In the genomic region with DNA sequence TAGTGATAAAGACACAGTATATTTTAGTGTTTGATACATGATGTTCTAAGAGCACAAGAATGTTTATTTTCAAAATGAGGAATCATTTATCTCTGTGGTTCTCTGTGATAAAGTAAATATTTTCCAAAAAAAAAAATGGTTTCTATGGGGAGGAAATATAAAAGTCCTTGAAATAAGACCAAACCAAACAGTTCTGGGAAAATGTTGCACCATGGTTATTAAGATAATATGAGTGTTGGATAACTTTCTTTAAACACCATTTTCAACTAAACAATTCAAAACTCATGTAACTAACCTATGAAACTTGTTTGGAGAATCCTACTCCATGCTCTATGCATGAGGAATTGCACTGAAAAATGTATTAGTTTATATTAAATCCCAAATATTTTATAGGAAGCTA, we compare ENCODE assay signal across 17 cellular contexts.
DNase-seq lines count a peak whose midpoint lies in the region; ATAC-seq and TF ChIP-seq lines count a peak whose summit lies in the region.
"Had no signal": no experiment of that assay in that cellular context is flagged by ENCODE, and none has a peak within 500 bp of the region (broad histone marks: within the 10 kb centered on the region; RNA-seq: fewer than 3 reads in every experiment).

No MANE protein-coding gene starts in this region.

- H3K27ac ChIP-seq in IMR-90 (ENCODE audit: insufficient read depth, low read length) (peak overlapping the region; percentile 52; the same call in 1 of the 2 replicates), sigmoid colon (no peak overlapping the region)
- H3K27ac ChIP-seq: KMS-11 had no signal

- DNase-seq in IMR-90 (peak; percentile 43), astrocyte of the spinal cord (ENCODE audit: low read depth, low spot score) (peak; percentile 69), fibroblast of the aortic adventitia (ENCODE audit: low read depth) (peak; percentile 72), smooth muscle cell of the brain vasculature (ENCODE audit: low read depth, low spot score) (peak; percentile 57), sigmoid colon (no peak)
- DNase-seq: ACHN; BE2C; CD4-positive, alpha-beta memory T cell; NCI-H1092; NCI-H1694; NCI-H446 treated with DMSO at 0.1 percent for 48 hours; NCI-H774; SIG-M5 had no signal

- H3K79me1 ChIP-seq in IMR-90 (ENCODE audit: low read depth in 1 of 2, low read length in 2 of 2), result no peaks in the 10 kb centered on the region

- peak; percentile 61 for ATAC-seq in IMR-90 (ENCODE audit: low read depth)
- no peak for ATAC-seq in HG02938 (IDR thresholded peaks at IDR 0.05; ENCODE audit: unreplicated experiment)
- no peak for ATAC-seq in HG03469 (IDR thresholded peaks at IDR 0.05; ENCODE audit: unreplicated experiment)
- ATAC-seq: GM23338 had no signal

- H3K4me2 ChIP-seq in IMR-90 (ENCODE audit: low read depth, low read length), result no peak overlapping the region
- H3K4me2 ChIP-seq: GM23338, KMS-11 had no signal

- no peak for TF ChIP-seq RAD21 in IMR-90 (IDR thresholded peaks at IDR 0.05; ENCODE audit: low read length)

- dilution Hi-C loops in IMR-90 (cut with HindIII; ENCODE audit: low sequenced_read_pairs, unreplicated experiment), result no loop called here

- H3K56ac ChIP-seq in IMR-90 (ENCODE audit: extremely low read depth, insufficient read depth, low read length), result no peak overlapping the region

- H3K18ac ChIP-seq in IMR-90 (ENCODE audit: low read depth, low read length), result no peak overlapping the region

- H2BK120ac ChIP-seq in IMR-90 (ENCODE audit: low read depth, low read length), result no peak overlapping the region

- H3K36me3 ChIP-seq in IMR-90 (ENCODE audit: control insufficient read depth, insufficient read depth, low read length), result no peaks in the 10 kb centered on the region
- no peaks in the 10 kb centered on the region for H3K36me3 ChIP-seq in sigmoid colon
- H3K36me3 ChIP-seq: BE2C had no signal

- no peak overlapping the region for H3K23ac ChIP-seq in IMR-90 (ENCODE audit: low read depth, low read length)

- in situ Hi-C loops in IMR-90 (cut with MboI; ENCODE audit: low sequenced_read_pairs), result no loop called here
- in situ Hi-C loops in astrocyte of the spinal cord (cut with HindIII; ENCODE audit: low sequenced_read_pairs), result no loop called here

- H3K27me3 ChIP-seq in IMR-90 (ENCODE audit: control insufficient read depth, insufficient read depth, low read length) (no peaks in the 10 kb centered on the region), sigmoid colon (no peaks in the 10 kb centered on the region)
- H3K27me3 ChIP-seq: BE2C had no signal

- H3K9ac ChIP-seq in IMR-90 (ENCODE audit: low read depth, low read length), result no peak overlapping the region
- H3K9ac ChIP-seq: KMS-11 had no signal

- H2BK5ac ChIP-seq in IMR-90 (ENCODE audit: low read depth, low read length, poor library complexity, severe bottlenecking), result no peak overlapping the region

- H4K5ac ChIP-seq in IMR-90 (ENCODE audit: low read depth, low read length), result no peak overlapping the region

- no peak for TF ChIP-seq EP300 in sigmoid colon (IDR thresholded peaks at IDR 0.05)

- intact Hi-C loops in IMR-90 (cut with micrococcal nuclease) (no loop called here), sigmoid colon (cut with DNase I) (no loop called here)

- no peak overlapping the region for H3K14ac ChIP-seq in IMR-90 (replicated peaks; ENCODE audit: low read depth, low read length)

- H3K4me3 ChIP-seq in IMR-90 (ENCODE audit: insufficient read depth, low read depth, low read length) (no peak overlapping the region), astrocyte of the spinal cord (ENCODE audit: low read depth, low read length) (no peak overlapping the region), fibroblast of the aortic adventitia (ENCODE audit: low read depth, low read length) (no peak overlapping the region), sigmoid colon (no peak overlapping the region)
- H3K4me3 ChIP-seq: GM23338 had no signal

- no peak for TF ChIP-seq CTCF in IMR-90 (conservative IDR thresholded peaks at IDR 0.05; ENCODE audit: low read depth, low read length)
- no peak for TF ChIP-seq CTCF in astrocyte of the spinal cord (IDR thresholded peaks at IDR 0.05; ENCODE audit: low read depth, low read length)
- TF ChIP-seq CTCF in fibroblast of the aortic adventitia (IDR thresholded peaks at IDR 0.05; ENCODE audit: insufficient read depth, low read length), result no peak
- TF ChIP-seq CTCF in sigmoid colon (IDR thresholded peaks at IDR 0.05), result no peak

- TF ChIP-seq POLR2A in IMR-90 (IDR thresholded peaks at IDR 0.05; ENCODE audit: low read depth, low read length) (no peak), sigmoid colon (IDR thresholded peaks at IDR 0.05) (no peak)

- H4K8ac ChIP-seq in IMR-90 (ENCODE audit: low read depth in 2 of 2, low read length in 2 of 2), result no peak overlapping the region

- H4K91ac ChIP-seq in IMR-90 (ENCODE audit: insufficient read depth, low read depth, low read length), result no peak overlapping the region

- H2AK9ac ChIP-seq in IMR-90 (replicated peaks; ENCODE audit: low read depth, low read length, poor library complexity), result no peak overlapping the region

- H2AFZ ChIP-seq in IMR-90 (replicated peaks; ENCODE audit: low read length, poor library complexity), result no peak overlapping the region
- H2AFZ ChIP-seq: GM23338 had no signal

- H3K9me3 ChIP-seq in IMR-90 (ENCODE audit: control insufficient read depth, insufficient read depth, low read length) (no peaks in the 10 kb centered on the region), sigmoid colon (no peaks in the 10 kb centered on the region)
- H3K9me3 ChIP-seq: BE2C had no signal

- no peaks in the 10 kb centered on the region for H4K20me1 ChIP-seq in IMR-90 (ENCODE audit: insufficient read depth, low read length)

- no TSS peak for BruUV-seq in IMR-90 (replicated peaks; lab: Mats Ljungman, UMichigan)

- H3K4me1 ChIP-seq in IMR-90 (ENCODE audit: control insufficient read depth, insufficient read depth, low read length), result peaks cover 2% of the 10 kb centered on the region; the same call in 1 of the 2 replicates
- peaks cover 0 to 8% (median 3%) of the 10 kb centered on the region in 4 donors for H3K4me1 ChIP-seq in sigmoid colon
- H3K4me1 ChIP-seq: BE2C had no signal

- no peak overlapping the region for H2BK20ac ChIP-seq in IMR-90 (ENCODE audit: low read depth, low read length)

- H2AK5ac ChIP-seq in IMR-90 (ENCODE audit: low read depth, low read length), result no peak overlapping the region

- POLR2A ChIA-PET in IMR-90 (lab: Charles Lee; ENCODE audit: unreplicated experiment), result no interaction called here

- no peaks in the 10 kb centered on the region for H3K9me1 ChIP-seq in IMR-90 (ENCODE audit: insufficient read depth, low read length)

- no peak overlapping the region for H2BK15ac ChIP-seq in IMR-90 (ENCODE audit: low read depth, low read length)

- CTCF ChIA-PET in IMR-90 (lab: Yijun Ruan, JAX), result no interaction called here

- no peak overlapping the region for H3K4ac ChIP-seq in IMR-90 (ENCODE audit: low read depth, low read length)

TF ChIP-seq in IMR-90, 13 proteins besides CTCF, POLR2A, EP300 and RAD21:
- TF ChIP-seq, protein P1, sequence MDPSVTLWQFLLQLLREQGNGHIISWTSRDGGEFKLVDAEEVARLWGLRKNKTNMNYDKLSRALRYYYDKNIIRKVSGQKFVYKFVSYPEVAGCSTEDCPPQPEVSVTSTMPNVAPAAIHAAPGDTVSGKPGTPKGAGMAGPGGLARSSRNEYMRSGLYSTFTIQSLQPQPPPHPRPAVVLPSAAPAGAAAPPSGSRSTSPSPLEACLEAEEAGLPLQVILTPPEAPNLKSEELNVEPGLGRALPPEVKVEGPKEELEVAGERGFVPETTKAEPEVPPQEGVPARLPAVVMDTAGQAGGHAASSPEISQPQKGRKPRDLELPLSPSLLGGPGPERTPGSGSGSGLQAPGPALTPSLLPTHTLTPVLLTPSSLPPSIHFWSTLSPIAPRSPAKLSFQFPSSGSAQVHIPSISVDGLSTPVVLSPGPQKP (IDR thresholded peaks at IDR 0.05; ENCODE audit: borderline replicate concordance, low read depth, low read length), result no peak
- TF ChIP-seq MXI1 (IDR thresholded peaks at IDR 0.05; ENCODE audit: borderline replicate concordance, low read depth, low read length) (no peak), NFE2L2 (IDR thresholded peaks at IDR 0.05; ENCODE audit: low read depth, low read length) (no peak), MAFK (IDR thresholded peaks at IDR 0.05; ENCODE audit: low read depth, low read length) (no peak), CEBPB (IDR thresholded peaks at IDR 0.05; ENCODE audit: low read depth, low read length) (no peak), FOS (IDR thresholded peaks at IDR 0.05; ENCODE audit: low read depth, low read length) (no peak), CHD1 (IDR thresholded peaks at IDR 0.05; ENCODE audit: low read depth, low read length) (no peak), BHLHE40 (IDR thresholded peaks at IDR 0.05; ENCODE audit: low read depth, low read length) (no peak), RCOR1 (IDR thresholded peaks at IDR 0.05; ENCODE audit: insufficient replicate concordance, low read length) (no peak), MAZ (IDR thresholded peaks at IDR 0.05; ENCODE audit: borderline replicate concordance, low read depth, low read length) (no peak), SMC3 (IDR thresholded peaks at IDR 0.05; ENCODE audit: low read depth, low read length) (no peak), RFX5 (IDR thresholded peaks at IDR 0.05; ENCODE audit: low read depth, low read length) (no peak)
- TF ChIP-seq, protein P2, sequence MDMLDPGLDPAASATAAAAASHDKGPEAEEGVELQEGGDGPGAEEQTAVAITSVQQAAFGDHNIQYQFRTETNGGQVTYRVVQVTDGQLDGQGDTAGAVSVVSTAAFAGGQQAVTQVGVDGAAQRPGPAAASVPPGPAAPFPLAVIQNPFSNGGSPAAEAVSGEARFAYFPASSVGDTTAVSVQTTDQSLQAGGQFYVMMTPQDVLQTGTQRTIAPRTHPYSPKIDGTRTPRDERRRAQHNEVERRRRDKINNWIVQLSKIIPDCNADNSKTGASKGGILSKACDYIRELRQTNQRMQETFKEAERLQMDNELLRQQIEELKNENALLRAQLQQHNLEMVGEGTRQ (IDR thresholded peaks at IDR 0.05; ENCODE audit: low read depth, low read length), result no peak
